Comparison of ENCODE assay signal across 27 cellular contexts in the genomic region with DNA sequence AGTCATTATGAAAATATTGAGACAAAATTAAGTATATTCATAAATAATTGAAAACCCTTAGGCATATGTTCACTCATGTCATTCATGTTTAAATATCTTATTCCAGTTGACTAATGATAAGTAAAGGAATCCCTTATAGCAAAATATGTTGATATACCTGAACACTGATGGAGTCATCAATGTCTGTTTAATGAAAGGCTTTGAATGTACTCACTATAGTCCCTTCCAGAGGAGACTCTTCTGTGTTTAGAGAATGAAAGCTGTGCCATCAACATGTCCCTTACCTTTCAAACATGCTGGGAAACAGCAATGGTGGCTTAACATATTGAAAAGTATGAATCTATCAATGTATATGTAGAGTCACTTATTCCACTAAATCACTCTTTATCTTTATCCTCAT.
A peak's percentile ranks its signal among the peaks of the same experiment; 100 is the strongest.
DNase-seq lines count a peak whose midpoint lies in the region; TF ChIP-seq lines count a peak whose summit lies in the region.
"Had no signal": no experiment of that assay in that cellular context is flagged by ENCODE, and none has a peak within 500 bp of the region (broad histone marks: within the 10 kb centered on the region; RNA-seq: fewer than 3 reads in every experiment).

No MANE protein-coding gene starts in this region.

- H3K9me3 ChIP-seq in neural cell (ENCODE audit: low read length), result no peaks in the 10 kb centered on the region
- H3K9me3 ChIP-seq: A549; BE2C; BLaER1; BLaER1 treated with 17β-estradiol and CSF1 and Interleukin-3, amounts not matched to agents 10 nM and 100 nM; Caco-2 had no signal

- peak; percentile 69 for TF ChIP-seq EP300 in neural cell (conservative IDR thresholded peaks at IDR 0.05; ENCODE audit: poor library complexity, severe bottlenecking)

- no peak for TF ChIP-seq CTCF in neural cell (IDR thresholded peaks at IDR 0.05; ENCODE audit: poor library complexity, severe bottlenecking)

- H3K4me2 ChIP-seq in neural cell (ENCODE audit: low read length), result peak overlapping the region; percentile 8
- H3K4me2 ChIP-seq: A549; BLaER1; BLaER1 treated with 17β-estradiol and CSF1 and Interleukin-3, amounts not matched to agents 10 nM and 100 nM had no signal

- H3K27me3 ChIP-seq in neural cell (ENCODE audit: insufficient read depth, low read depth, low read length), result no peaks in the 10 kb centered on the region
- H3K27me3 ChIP-seq: BE2C; BLaER1; BLaER1 treated with 17β-estradiol and CSF1 and Interleukin-3, amounts not matched to agents 10 nM and 100 nM had no signal

- TF ChIP-seq RAD21 in neural cell (conservative IDR thresholded peaks at IDR 0.05), result no peak

- no peaks in the 10 kb centered on the region for H4K20me1 ChIP-seq in neural cell (ENCODE audit: insufficient read depth)
- H4K20me1 ChIP-seq: BLaER1; BLaER1 treated with 17β-estradiol and CSF1 and Interleukin-3, amounts not matched to agents 10 nM and 100 nM had no signal

- H2AFZ ChIP-seq in neural cell (ENCODE audit: low read depth, low read length), result no peak overlapping the region

- H3K9me2 ChIP-seq in neural cell (ENCODE audit: insufficient read depth, low read length), result no peaks in the 10 kb centered on the region

- H3K79me2 ChIP-seq in neural cell (replicated peaks; ENCODE audit: insufficient read depth, low read length), result no peaks in the 10 kb centered on the region

- no peaks in the 10 kb centered on the region for H3F3A ChIP-seq in neural cell (ENCODE audit: insufficient read depth, low read length, poor library complexity, severe bottlenecking)

- no peak overlapping the region for H3K27ac ChIP-seq in neural cell (ENCODE audit: low read length)
- H3K27ac ChIP-seq: 22Rv1; A549; BLaER1; BLaER1 treated with 17β-estradiol and CSF1 and Interleukin-3, amounts not matched to agents 10 nM and 100 nM; C4-2B had no signal

- no peak overlapping the region for H3K4me3 ChIP-seq in neural cell (ENCODE audit: low read length)
- H3K4me3 ChIP-seq: A549; BLaER1; BLaER1 treated with 17β-estradiol and CSF1 and Interleukin-3, amounts not matched to agents 10 nM and 100 nM had no signal

- no peaks in the 10 kb centered on the region for H3K36me3 ChIP-seq in neural cell (ENCODE audit: insufficient read depth, low read length)
- H3K36me3 ChIP-seq: BE2C; BLaER1; BLaER1 treated with 17β-estradiol and CSF1 and Interleukin-3, amounts not matched to agents 10 nM and 100 nM had no signal

- no peak overlapping the region for H3K9ac ChIP-seq in neural cell (ENCODE audit: low read length)
- H3K9ac ChIP-seq: BLaER1; BLaER1 treated with 17β-estradiol and CSF1 and Interleukin-3, amounts not matched to agents 10 nM and 100 nM had no signal

- DNase-seq in NCI-H524 treated with DMSO at 0.1 percent for 48 hours (lab: John Stamatoyannopoulos, UW), result no peak
- DNase-seq: 8988T; ACHN; AML-193; BE2C; C1 segment of cervical spinal cord; Caco-2; Calu3; CD4-positive, alpha-beta memory T cell; CD4-positive, alpha-beta T cell; CD4-positive, CD25-positive, alpha-beta regulatory T cell; CD8-positive, alpha-beta memory T cell; CD8-positive, alpha-beta T cell; COR-L47; DMS 273 treated with DMSO at 0.1 percent for 48 hours; DMS153; DMS53; DMS79; DMS79 treated with DMSO at 0.1 percent for 48 hours; DND-41; EL had no signal

TF ChIP-seq in neural cell, 6 proteins besides CTCF, POLR2A, EP300 and RAD21:
- TF ChIP-seq, protein P1, sequence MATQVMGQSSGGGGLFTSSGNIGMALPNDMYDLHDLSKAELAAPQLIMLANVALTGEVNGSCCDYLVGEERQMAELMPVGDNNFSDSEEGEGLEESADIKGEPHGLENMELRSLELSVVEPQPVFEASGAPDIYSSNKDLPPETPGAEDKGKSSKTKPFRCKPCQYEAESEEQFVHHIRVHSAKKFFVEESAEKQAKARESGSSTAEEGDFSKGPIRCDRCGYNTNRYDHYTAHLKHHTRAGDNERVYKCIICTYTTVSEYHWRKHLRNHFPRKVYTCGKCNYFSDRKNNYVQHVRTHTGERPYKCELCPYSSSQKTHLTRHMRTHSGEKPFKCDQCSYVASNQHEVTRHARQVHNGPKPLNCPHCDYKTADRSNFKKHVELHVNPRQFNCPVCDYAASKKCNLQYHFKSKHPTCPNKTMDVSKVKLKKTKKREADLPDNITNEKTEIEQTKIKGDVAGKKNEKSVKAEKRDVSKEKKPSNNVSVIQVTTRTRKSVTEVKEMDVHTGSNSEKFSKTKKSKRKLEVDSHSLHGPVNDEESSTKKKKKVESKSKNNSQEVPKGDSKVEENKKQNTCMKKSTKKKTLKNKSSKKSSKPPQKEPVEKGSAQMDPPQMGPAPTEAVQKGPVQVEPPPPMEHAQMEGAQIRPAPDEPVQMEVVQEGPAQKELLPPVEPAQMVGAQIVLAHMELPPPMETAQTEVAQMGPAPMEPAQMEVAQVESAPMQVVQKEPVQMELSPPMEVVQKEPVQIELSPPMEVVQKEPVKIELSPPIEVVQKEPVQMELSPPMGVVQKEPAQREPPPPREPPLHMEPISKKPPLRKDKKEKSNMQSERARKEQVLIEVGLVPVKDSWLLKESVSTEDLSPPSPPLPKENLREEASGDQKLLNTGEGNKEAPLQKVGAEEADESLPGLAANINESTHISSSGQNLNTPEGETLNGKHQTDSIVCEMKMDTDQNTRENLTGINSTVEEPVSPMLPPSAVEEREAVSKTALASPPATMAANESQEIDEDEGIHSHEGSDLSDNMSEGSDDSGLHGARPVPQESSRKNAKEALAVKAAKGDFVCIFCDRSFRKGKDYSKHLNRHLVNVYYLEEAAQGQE (IDR thresholded peaks at IDR 0.05; ENCODE audit: borderline replicate concordance), result no peak
- TF ChIP-seq TAF1 (IDR thresholded peaks at IDR 0.05; ENCODE audit: low read depth) (no peak), MXI1 (conservative IDR thresholded peaks at IDR 0.05; ENCODE audit: poor library complexity, severe bottlenecking) (no peak), SMC3 (conservative IDR thresholded peaks at IDR 0.05; ENCODE audit: poor library complexity) (no peak), POLR2AphosphoS5 (IDR thresholded peaks at IDR 0.05) (peak; percentile 52), EZH2 (IDR thresholded peaks at IDR 0.05; ENCODE audit: borderline replicate concordance, insufficient read depth, low read length, poor library complexity, severe bottlenecking) (no peak)
